Comparison of ENCODE assay signal across 9 cellular contexts in the genomic region with DNA sequence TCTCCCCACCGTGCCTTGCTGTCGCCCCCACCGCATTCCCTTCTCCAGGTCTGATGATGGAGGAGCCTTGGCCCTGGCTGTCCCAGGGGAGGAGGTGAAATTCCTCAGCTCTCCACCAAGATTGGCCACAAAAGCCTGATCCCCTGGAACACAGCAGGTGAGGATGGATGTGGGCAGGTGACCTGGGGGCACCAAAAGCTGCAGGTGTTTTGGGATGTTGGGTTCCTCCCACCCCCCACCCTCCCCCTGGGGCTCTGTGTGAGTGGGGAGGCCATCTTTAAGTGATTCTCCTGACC. TPM values are rescaled to one million over a fixed set of nuclear protein-coding genes. Genes with fewer than 3 reads are reported as not detected.
A peak's percentile ranks its signal among the peaks of the same experiment; 100 is the strongest.
DNase-seq lines count a peak whose midpoint lies in the region; ATAC-seq and TF ChIP-seq lines count a peak whose summit lies in the region.
"Had no signal": no experiment of that assay in that cellular context is flagged by ENCODE, and none has a peak within 500 bp of the region (broad histone marks: within the 10 kb centered on the region; RNA-seq: fewer than 3 reads in every experiment).

No MANE protein-coding gene starts in this region.

- DNase-seq in A673 (ENCODE audit: low spot score) (no peak), RWPE1 (ENCODE audit: low spot score) (no peak), iPS-NIHi11 (ENCODE audit: low spot score) (peak; percentile 62), cerebellar nuclear complex (lab: John Stamatoyannopoulos, UW) (no peak)
- no peak for DNase-seq in activated naive CD4-positive, alpha-beta T cell treated with Interleukin-2 at 50 U/mL for 16 hours
- DNase-seq: ACHN; activated T-cell treated with anti-CD3 and anti-CD28 coated beads, Interleukin-2, amount 50 U/mL, for 48 hours; DND-41 had no signal

- no peak for ATAC-seq in HG02973 (IDR thresholded peaks at IDR 0.05; ENCODE audit: unreplicated experiment)

- no peaks in the 10 kb centered on the region for H3K27me3 ChIP-seq in A673 (replicated peaks; ENCODE audit: insufficient read depth, low read depth, low read length, poor library complexity)

- POLR2A ChIA-PET in A673 (lab: Charles Lee; ENCODE audit: low non-redundant PET) = no interaction called here
- POLR2A ChIA-PET in RWPE1 (lab: Yijun Ruan, JAX; ENCODE audit: low non-redundant PET) = no interaction called here

- BruUV-seq in A673 (replicated peaks; lab: Mats Ljungman, UMichigan) = no TSS peak

- no peaks in the 10 kb centered on the region for H3K9me3 ChIP-seq in A673 (ENCODE audit: low read depth, low read length, poor library complexity, severe bottlenecking)

- peak overlapping the region; percentile 39 for H3K4me3 ChIP-seq in A673 (ENCODE audit: low read depth, low read length, poor library complexity, severe bottlenecking)

- H3K4me1 ChIP-seq in A673 (ENCODE audit: insufficient read depth, low read length, poor library complexity, severe bottlenecking) = peaks cover 5% of the 10 kb centered on the region

- TF ChIP-seq CTCF in A673 (conservative IDR thresholded peaks at IDR 0.05; ENCODE audit: low read depth, low read length) (no peak), RWPE1 (conservative IDR thresholded peaks at IDR 0.05; ENCODE audit: low read depth) (no peak)

- H3K36me3 ChIP-seq in A673 (ENCODE audit: insufficient read depth, low read length, poor library complexity, severe bottlenecking) = no peaks in the 10 kb centered on the region

- CTCF ChIA-PET in A673 (lab: Charles Lee) = interaction anchor here (0.8 to 1.1 kb wide), 2 partner anchors 105 to 200 kb away, joined by 3 read pairs; no protein-coding TSS in a partner anchor
- CTCF ChIA-PET in RWPE1 (lab: Yijun Ruan, JAX) = no interaction called here

- H3K27ac ChIP-seq in A673 (ENCODE audit: low read depth, low read length, poor library complexity, severe bottlenecking) = no peak overlapping the region
- peak overlapping the region; percentile 63 for H3K27ac ChIP-seq in RWPE1

- intact Hi-C loops in A673 (cut with micrococcal nuclease; ENCODE audit: unreplicated experiment) = no loop called here

RNA-seq across cellular contexts. Expression of a gene that starts 0.6 kb away (rescaled TPM):
- total RNA-seq in A673 (2021) = 28.7 and 35.1 TPM in 2 replicates

RNA-seq across cellular contexts. Expression of a gene that starts 11.3 kb away (rescaled TPM):
- 51.9 and 52.9 TPM in 2 replicates for total RNA-seq in A673 (2021)

RNA-seq across cellular contexts. Expression of a gene that starts 22.1 kb away (rescaled TPM):
- total RNA-seq in A673 (2021) = 269 and 322 TPM in 2 replicates

RNA-seq across cellular contexts. Expression of a gene that starts 39.0 kb away (rescaled TPM):
- 57.3 and 63.5 TPM in 2 replicates for total RNA-seq in A673 (2021)

RNA-seq across cellular contexts. Expression of a gene that starts 58.0 kb away (rescaled TPM):
- total RNA-seq in A673 (2021) = 12.9 and 22.7 TPM in 2 replicates
